In the genomic region with DNA sequence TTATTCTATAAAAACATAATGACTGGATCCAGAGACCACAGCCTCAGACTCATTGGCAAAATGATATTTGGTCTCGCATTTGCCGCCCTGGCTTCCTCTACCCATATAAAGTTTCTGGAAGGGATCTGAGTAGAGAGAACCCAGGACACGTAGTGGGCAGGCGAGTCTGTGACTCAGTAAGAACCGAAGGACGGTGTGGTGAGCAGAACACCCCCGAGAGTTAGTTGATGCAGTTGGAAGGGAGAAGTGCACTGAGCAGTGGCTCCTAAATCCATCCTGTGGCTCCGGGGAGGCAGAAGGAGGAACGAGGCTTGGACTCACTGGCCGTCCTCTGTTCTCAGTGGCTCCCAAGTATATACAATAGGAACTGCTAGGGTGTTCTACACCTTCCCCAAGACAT, we compare ENCODE assay signal across 1 cellular context.
TF ChIP-seq lines count a peak whose summit lies in the region.

No MANE protein-coding gene starts in this region.

TF ChIP-seq in HepG2, 621 proteins besides CTCF, POLR2A, EP300 and RAD21:
- TF ChIP-seq, protein P1, sequence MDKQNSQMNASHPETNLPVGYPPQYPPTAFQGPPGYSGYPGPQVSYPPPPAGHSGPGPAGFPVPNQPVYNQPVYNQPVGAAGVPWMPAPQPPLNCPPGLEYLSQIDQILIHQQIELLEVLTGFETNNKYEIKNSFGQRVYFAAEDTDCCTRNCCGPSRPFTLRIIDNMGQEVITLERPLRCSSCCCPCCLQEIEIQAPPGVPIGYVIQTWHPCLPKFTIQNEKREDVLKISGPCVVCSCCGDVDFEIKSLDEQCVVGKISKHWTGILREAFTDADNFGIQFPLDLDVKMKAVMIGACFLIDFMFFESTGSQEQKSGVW (CRISPR knock-in tag; IDR thresholded peaks at IDR 0.05; ENCODE audit: borderline replicate concordance): no peak
- TF ChIP-seq RBM22 (optimal IDR thresholded peaks at IDR 0.05; ENCODE audit: low read length): peak; percentile 58
